Comparison of ENCODE assay signal across 18 cellular contexts in the genomic region with DNA sequence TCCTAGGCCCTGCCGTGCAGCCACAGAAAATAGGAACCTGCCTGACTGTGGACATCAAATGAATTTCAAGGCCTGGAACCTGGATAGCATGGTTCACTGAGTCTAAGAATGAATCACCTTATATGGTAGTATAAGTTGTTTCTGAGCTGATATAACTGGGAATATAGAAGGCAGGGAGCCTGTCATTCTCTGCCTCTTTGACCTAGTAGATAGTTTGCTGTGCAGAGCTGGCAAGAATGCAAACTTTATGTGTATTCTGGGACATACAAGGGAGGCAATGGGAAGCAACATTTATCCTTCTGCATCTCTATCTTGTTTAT. TPM values are rescaled to one million over a fixed set of nuclear protein-coding genes. Genes with fewer than 3 reads are reported as not detected.
DNase-seq lines count a peak whose midpoint lies in the region; ATAC-seq and TF ChIP-seq lines count a peak whose summit lies in the region.
"Had no signal": no experiment of that assay in that cellular context is flagged by ENCODE, and none has a peak within 500 bp of the region (broad histone marks: within the 10 kb centered on the region; RNA-seq: fewer than 3 reads in every experiment).

No MANE protein-coding gene starts in this region.

- ATAC-seq in GM21737 (IDR thresholded peaks at IDR 0.05; ENCODE audit: unreplicated experiment) = no peak
- ATAC-seq in GM19395 (IDR thresholded peaks at IDR 0.05; ENCODE audit: unreplicated experiment) = no peak
- ATAC-seq: activated CD8-positive, alpha-beta T cell treated with anti-CD3 and anti-CD28 coated beads, Interleukin-2, amount 10 ng/mL, durations not matched to agents 7 days and 5 days; left ventricle myocardium superior; WTC11 had no signal

- DNase-seq in HK-2 (ENCODE audit: unreplicated experiment) (peak; percentile 53), fibroblast of peridontal ligament (ENCODE audit: extremely low read depth) (peak; percentile 9), renal cortical epithelial cell (ENCODE audit: low read depth) (peak; percentile 90), WERI-Rb-1 (no peak)
- no peak for DNase-seq in activated CD4-positive, alpha-beta T cell treated with anti-CD3 and anti-CD28 coated beads for 48 hours
- DNase-seq: activated CD8-positive, alpha-beta T cell treated with anti-CD3 and anti-CD28 coated beads, Interleukin-2, amount 10 ng/mL, durations not matched to agents 7 days and 5 days; activated T-cell treated with anti-CD3 and anti-CD28 coated beads, Interleukin-2, amount 50 U/mL, for 48 hours; dorsolateral prefrontal cortex; GF-D8; left ventricle myocardium superior; NCI-H2081 treated with DMSO at 0.1 percent for 48 hours; NCI-H510A; small intestine; stimulated activated CD8-positive, alpha-beta memory T cell treated with anti-CD3 and anti-CD28 coated beads, Interleukin-4, amount 100 ng/mL, for 48 hours had no signal

- no peaks in the 10 kb centered on the region for H3K36me3 ChIP-seq in WERI-Rb-1

- no peaks in the 10 kb centered on the region for H3K27me3 ChIP-seq in WERI-Rb-1 (ENCODE audit: insufficient read depth, low read depth, severe bottlenecking)
- H3K27me3 ChIP-seq: dorsolateral prefrontal cortex had no signal

- H3K27ac ChIP-seq in VCaP (peak overlapping the region; percentile 36), WERI-Rb-1 (no peak overlapping the region)

- TF ChIP-seq CTCF in VCaP (conservative IDR thresholded peaks at IDR 0.05) = no peak
- TF ChIP-seq CTCF in WERI-Rb-1 (IDR thresholded peaks at IDR 0.05; ENCODE audit: low read depth, low read length) = no peak

- H3K4me3 ChIP-seq in WERI-Rb-1 (ENCODE audit: low read depth, low read length) = no peak overlapping the region
- H3K4me3 ChIP-seq: dorsolateral prefrontal cortex had no signal

- no peaks in the 10 kb centered on the region for H3K9me3 ChIP-seq in WERI-Rb-1 (ENCODE audit: severe bottlenecking)

RNA-seq across cellular contexts. Expression of a gene that starts 22.2 kb away (rescaled TPM):
- 87.2 and 139 TPM in 2 replicates for total RNA-seq in renal cortical epithelial cell

RNA-seq across cellular contexts. Expression of a gene that starts 42.8 kb away (rescaled TPM):
- 8.4 and 18.4 TPM in 2 replicates for total RNA-seq in renal cortical epithelial cell

RNA-seq across cellular contexts. Expression of a gene that starts 48.3 kb away (rescaled TPM):
- total RNA-seq in renal cortical epithelial cell = 55.3 and 72.2 TPM in 2 replicates

RNA-seq across cellular contexts. Expression of a gene that starts 50.8 kb away (rescaled TPM):
- total RNA-seq in renal cortical epithelial cell = 17.7 and 47.9 TPM in 2 replicates

Comparison
In these comparisons a context has a peak if more than half of its experiments do, and no peak if none do; other contexts are left out.
1. DNase-seq: peak in HK-2 (single experiment), fibroblast of peridontal ligament (single experiment) and renal cortical epithelial cell (single experiment); none in WERI-Rb-1 (single experiment) and activated CD4-positive, alpha-beta T cell treated with anti-CD3 and anti-CD28 coated beads for 48 hours (single experiment).